24 cellular contexts compared by ENCODE assay signal in genomic region chr1:223301346-223301745, GRCh38.
A peak's percentile ranks its signal among the peaks of the same experiment; 100 is the strongest.
DNase-seq lines count a peak whose midpoint lies in the region; ATAC-seq and TF ChIP-seq lines count a peak whose summit lies in the region.
"Had no signal": no experiment of that assay in that cellular context is flagged by ENCODE, and none has a peak within 500 bp of the region (broad histone marks: within the 10 kb centered on the region; RNA-seq: fewer than 3 reads in every experiment).

No MANE protein-coding gene starts in this region.

- H3F3A ChIP-seq in PC-9 (ENCODE audit: insufficient read depth, low read depth) (no peaks in the 10 kb centered on the region), GM23248 (ENCODE audit: insufficient read depth) (no peaks in the 10 kb centered on the region)

- peaks cover 21% of the 10 kb centered on the region for H3K4me1 ChIP-seq in CD8-positive, alpha-beta T cell (ENCODE audit: insufficient read depth, low read length)
- peaks cover 0 to 21% of the 10 kb centered on the region in 2 donors for H3K4me1 ChIP-seq in naive thymus-derived CD4-positive, alpha-beta T cell (ENCODE audit: control insufficient read depth in 2 of 2, insufficient read depth in 2 of 2, low read length in 2 of 2)
- no peaks in the 10 kb centered on the region for H3K4me1 ChIP-seq in PC-9 (replicated peaks; ENCODE audit: insufficient read depth)
- H3K4me1 ChIP-seq in GM23248 (ENCODE audit: insufficient read depth): no peaks in the 10 kb centered on the region
- H3K4me1 ChIP-seq: A549 had no signal

- H3K27me3 Mint-ChIP-seq in CD8-positive, alpha-beta T cell (ENCODE audit: low read depth): no peaks in the 10 kb centered on the region
- no peaks in the 10 kb centered on the region for H3K27me3 Mint-ChIP-seq in naive thymus-derived CD4-positive, alpha-beta T cell
- H3K27me3 Mint-ChIP-seq: B cell, IgD-negative memory B cell had no signal

- ATAC-seq in activated naive CD4-positive, alpha-beta T cell treated with anti-CD3 and anti-CD28 coated beads, Interleukin-2, amount 50 U/mL, for 72 hours: peak; percentile 22 to 62
- ATAC-seq in CD8-positive, alpha-beta T cell: peak; percentile 62
- peak; percentile 68 for ATAC-seq in naive thymus-derived CD4-positive, alpha-beta T cell
- ATAC-seq: A549, GM23338, PC-3 had no signal

- CTCF ChIA-PET in CD8-positive, alpha-beta T cell (lab: Charles Lee): no interaction called here
- CTCF ChIA-PET in naive thymus-derived CD4-positive, alpha-beta T cell (lab: Charles Lee): no interaction called here
- CTCF ChIA-PET in PC-9 (lab: Charles Lee): no interaction called here

- peak overlapping the region in 1 of 2 donors; percentile 6 for H3K27ac Mint-ChIP-seq in activated naive CD4-positive, alpha-beta T cell treated with anti-CD3 and anti-CD28 coated beads, Interleukin-2, amount 50 U/mL, for 72 hours
- H3K27ac Mint-ChIP-seq in CD8-positive, alpha-beta T cell: peak overlapping the region; percentile 75
- peak overlapping the region in 7 of 9 donors; percentile 33 to 83 (median 76) for H3K27ac Mint-ChIP-seq in naive thymus-derived CD4-positive, alpha-beta T cell
- H3K27ac Mint-ChIP-seq: B cell, GM23338, IgD-negative memory B cell had no signal

- WGBS in GM23248 (ENCODE audit: low coverage in 1 of 2, low lambda C conversion rate in 2 of 2, missing lambda C conversion rate in 2 of 2), 2 experiments: 81 to 84% methylated on average over 2 of the region's 2 CpGs

- BruUV-seq in PC-9 (replicated peaks; lab: Mats Ljungman, UMichigan): no TSS peak

- H3K9ac ChIP-seq in GM23248: no peak overlapping the region

- H3K9me2 ChIP-seq in PC-9 (ENCODE audit: insufficient read depth) (no peaks in the 10 kb centered on the region), GM23248 (ENCODE audit: insufficient read depth) (no peaks in the 10 kb centered on the region)

- no peak for TF ChIP-seq CTCF in CD8-positive, alpha-beta T cell (IDR thresholded peaks at IDR 0.05)
- no peak for TF ChIP-seq CTCF in PC-9 (conservative IDR thresholded peaks at IDR 0.05)

- in situ Hi-C loops in GM23248 (cut with MboI): no loop called here

- no peaks in the 10 kb centered on the region for H3K36me3 ChIP-seq in CD8-positive, alpha-beta T cell (ENCODE audit: insufficient read depth, low read length)
- no peaks in the 10 kb centered on the region for H3K36me3 ChIP-seq in KOPT-K1 (ENCODE audit: insufficient read depth, low read length)
- H3K36me3 ChIP-seq in naive thymus-derived CD4-positive, alpha-beta T cell (ENCODE audit: control insufficient read depth in 2 of 3, insufficient read depth in 3 of 3, low read length in 3 of 3): no peaks in the 10 kb centered on the region
- H3K36me3 ChIP-seq in PC-9 (ENCODE audit: low read depth): no peaks in the 10 kb centered on the region
- H3K36me3 ChIP-seq in GM23248 (ENCODE audit: low read depth): no peaks in the 10 kb centered on the region
- H3K36me3 ChIP-seq: MG63 had no signal

- H3K27ac ChIP-seq in CD8-positive, alpha-beta T cell (ENCODE audit: low read depth, low read length): no peak overlapping the region
- H3K27ac ChIP-seq in KOPT-K1 (ENCODE audit: low read depth, low read length, poor library complexity, severe bottlenecking): peak overlapping the region; percentile 23
- no peak overlapping the region for H3K27ac ChIP-seq in naive thymus-derived CD4-positive, alpha-beta T cell (ENCODE audit: low read depth, low read length)
- no peak overlapping the region for H3K27ac ChIP-seq in PC-9
- no peak overlapping the region for H3K27ac ChIP-seq in GM23248
- H3K27ac ChIP-seq: A549, SK-N-MC had no signal

- H3K4me2 ChIP-seq in PC-9 (no peak overlapping the region), GM23248 (ENCODE audit: unreplicated experiment) (no peak overlapping the region)
- H3K4me2 ChIP-seq: A549, GM23338 had no signal

- peaks cover 0 to 13% of the 10 kb centered on the region in 2 donors for H3K9me3 Mint-ChIP-seq in activated naive CD4-positive, alpha-beta T cell treated with anti-CD3 and anti-CD28 coated beads, Interleukin-2, amount 50 U/mL, for 72 hours
- peaks cover 7% of the 10 kb centered on the region for H3K9me3 Mint-ChIP-seq in CD8-positive, alpha-beta T cell
- peaks cover 0 to 15% (median 3%) of the 10 kb centered on the region in 11 donors for H3K9me3 Mint-ChIP-seq in naive thymus-derived CD4-positive, alpha-beta T cell

- H4K20me1 ChIP-seq in PC-9 (ENCODE audit: insufficient read depth) (no peaks in the 10 kb centered on the region), GM23248 (ENCODE audit: insufficient read depth) (no peaks in the 10 kb centered on the region)

- H2AFZ ChIP-seq in PC-9 (no peak overlapping the region), GM23248 (no peak overlapping the region)
- H2AFZ ChIP-seq: GM23338 had no signal

- DNase-seq in activated naive CD4-positive, alpha-beta T cell treated with anti-CD3 and anti-CD28 coated beads, Interleukin-2, amount 50 U/mL, for 72 hours (ENCODE audit: low spot score in 2 of 2): no peak
- DNase-seq in activated naive CD4-positive, alpha-beta T cell treated with Interleukin-2 at 50 U/mL for 16 hours: no peak
- no peak for DNase-seq in CD8-positive, alpha-beta T cell
- DNase-seq in naive thymus-derived CD4-positive, alpha-beta T cell: peak in 5 of 9 donors; percentile 4 to 43 (median 26)
- DNase-seq in PC-9: no peak
- no peak for DNase-seq in GM23248
- no peak for DNase-seq in NK-92 (lab: John Stamatoyannopoulos, UW; ENCODE audit: unreplicated experiment)
- DNase-seq: HCEC 1CT, MG63, NCI-H1417, NCI-H1694 treated with DMSO at 0.1 percent for 48 hours, NCI-H2081 treated with DMSO at 0.1 percent for 48 hours, NCI-H446 treated with DMSO at 0.1 percent for 48 hours, NCI-H526 treated with DMSO at 0.1 percent for 48 hours, PC-3, RPMI8226, SHP77 treated with DMSO at 0.1 percent for 48 hours had no signal

- H3K9me3 ChIP-seq in CD8-positive, alpha-beta T cell (ENCODE audit: low read length): no peaks in the 10 kb centered on the region
- H3K9me3 ChIP-seq in KOPT-K1 (ENCODE audit: insufficient read depth, low read length, poor library complexity, severe bottlenecking): peaks cover 34% of the 10 kb centered on the region
- H3K9me3 ChIP-seq in naive thymus-derived CD4-positive, alpha-beta T cell (ENCODE audit: control insufficient read depth in 2 of 3, low read length in 3 of 3): no peaks in the 10 kb centered on the region
- no peaks in the 10 kb centered on the region for H3K9me3 ChIP-seq in PC-9 (ENCODE audit: insufficient read depth, low read depth)
- no peaks in the 10 kb centered on the region for H3K9me3 ChIP-seq in GM23248 (ENCODE audit: low read depth)
- H3K9me3 ChIP-seq: A549 had no signal

- H3K4me3 ChIP-seq in CD8-positive, alpha-beta T cell (ENCODE audit: low read depth, low read length): no peak overlapping the region
- H3K4me3 ChIP-seq in naive thymus-derived CD4-positive, alpha-beta T cell (ENCODE audit: low read length): no peak overlapping the region
- H3K4me3 ChIP-seq in PC-9 (no peak overlapping the region), GM23248 (no peak overlapping the region)
- H3K4me3 ChIP-seq: A549, GM23338, MG63, SK-N-MC had no signal

- H3K79me2 ChIP-seq in PC-9 (ENCODE audit: low read depth) (no peaks in the 10 kb centered on the region), GM23248 (ENCODE audit: insufficient read depth) (no peaks in the 10 kb centered on the region)

- POLR2A ChIA-PET in CD8-positive, alpha-beta T cell (lab: Charles Lee): no interaction called here
- POLR2A ChIA-PET in naive thymus-derived CD4-positive, alpha-beta T cell (lab: Charles Lee): no interaction called here
- POLR2A ChIA-PET in PC-9 (lab: Charles Lee; ENCODE audit: unreplicated experiment): no interaction called here

- intact Hi-C loops in CD8-positive, alpha-beta T cell (cut with DNase I, micrococcal nuclease): no loop called here
- intact Hi-C loops in naive thymus-derived CD4-positive, alpha-beta T cell (cut with micrococcal nuclease): no loop called here
- intact Hi-C loops in PC-9 (cut with micrococcal nuclease; ENCODE audit: unreplicated experiment): no loop called here

- H3K4me1 Mint-ChIP-seq in CD8-positive, alpha-beta T cell (ENCODE audit: low read depth): peaks cover 24% of the 10 kb centered on the region
- H3K4me1 Mint-ChIP-seq in naive thymus-derived CD4-positive, alpha-beta T cell: peaks cover 0 to 37% (median 27%) of the 10 kb centered on the region in 7 donors
- H3K4me1 Mint-ChIP-seq: B cell, CD14-positive monocyte had no signal

- H3K36me3 Mint-ChIP-seq in activated naive CD4-positive, alpha-beta T cell treated with anti-CD3 and anti-CD28 coated beads, Interleukin-2, amount 50 U/mL, for 72 hours: peaks cover 0 to 11% of the 10 kb centered on the region in 2 donors
- no peaks in the 10 kb centered on the region for H3K36me3 Mint-ChIP-seq in CD8-positive, alpha-beta T cell
- H3K36me3 Mint-ChIP-seq in naive thymus-derived CD4-positive, alpha-beta T cell: peaks cover 0 to 7% (median 3%) of the 10 kb centered on the region in 5 donors
- H3K36me3 Mint-ChIP-seq: CD14-positive monocyte, IgD-negative memory B cell had no signal

- peak overlapping the region; percentile 35 for H3K4me3 Mint-ChIP-seq in CD8-positive, alpha-beta T cell
- peak overlapping the region in 8 of 10 donors; percentile 22 to 66 (median 48) for H3K4me3 Mint-ChIP-seq in naive thymus-derived CD4-positive, alpha-beta T cell
- H3K4me3 Mint-ChIP-seq: B cell, CD14-positive monocyte, GM23338, IgD-negative memory B cell had no signal

- H3K27me3 ChIP-seq in CD8-positive, alpha-beta T cell (ENCODE audit: insufficient read depth, low read length): no peaks in the 10 kb centered on the region
- no peaks in the 10 kb centered on the region for H3K27me3 ChIP-seq in naive thymus-derived CD4-positive, alpha-beta T cell (ENCODE audit: control insufficient read depth in 2 of 2, insufficient read depth in 2 of 2, low read length in 2 of 2)
- H3K27me3 ChIP-seq in PC-9 (ENCODE audit: insufficient read depth, low read depth): no peaks in the 10 kb centered on the region; the same call in 1 of the 2 replicates
- H3K27me3 ChIP-seq in GM23248 (replicated peaks; ENCODE audit: insufficient read depth): peaks cover 8% of the 10 kb centered on the region; the same call in 1 of the 2 replicates
- H3K27me3 ChIP-seq: MG63 had no signal

Comparison
In these comparisons a context has a peak if more than half of its experiments do, and no peak if none do; other contexts are left out.
1. DNase-seq: peak in naive thymus-derived CD4-positive, alpha-beta T cell (5 of 9); none in activated naive CD4-positive, alpha-beta T cell treated with anti-CD3 and anti-CD28 coated beads, Interleukin-2, amount 50 U/mL, for 72 hours (0 of 2), activated naive CD4-positive, alpha-beta T cell treated with Interleukin-2 at 50 U/mL for 16 hours (single experiment), CD8-positive, alpha-beta T cell (0 of 7), PC-9 (0 of 2), GM23248 (single experiment) and NK-92 (single experiment).
2. Peak in every context shown above with its lines, with median percentiles within 50 percentile points of each other: ATAC-seq.